In the genomic region with DNA sequence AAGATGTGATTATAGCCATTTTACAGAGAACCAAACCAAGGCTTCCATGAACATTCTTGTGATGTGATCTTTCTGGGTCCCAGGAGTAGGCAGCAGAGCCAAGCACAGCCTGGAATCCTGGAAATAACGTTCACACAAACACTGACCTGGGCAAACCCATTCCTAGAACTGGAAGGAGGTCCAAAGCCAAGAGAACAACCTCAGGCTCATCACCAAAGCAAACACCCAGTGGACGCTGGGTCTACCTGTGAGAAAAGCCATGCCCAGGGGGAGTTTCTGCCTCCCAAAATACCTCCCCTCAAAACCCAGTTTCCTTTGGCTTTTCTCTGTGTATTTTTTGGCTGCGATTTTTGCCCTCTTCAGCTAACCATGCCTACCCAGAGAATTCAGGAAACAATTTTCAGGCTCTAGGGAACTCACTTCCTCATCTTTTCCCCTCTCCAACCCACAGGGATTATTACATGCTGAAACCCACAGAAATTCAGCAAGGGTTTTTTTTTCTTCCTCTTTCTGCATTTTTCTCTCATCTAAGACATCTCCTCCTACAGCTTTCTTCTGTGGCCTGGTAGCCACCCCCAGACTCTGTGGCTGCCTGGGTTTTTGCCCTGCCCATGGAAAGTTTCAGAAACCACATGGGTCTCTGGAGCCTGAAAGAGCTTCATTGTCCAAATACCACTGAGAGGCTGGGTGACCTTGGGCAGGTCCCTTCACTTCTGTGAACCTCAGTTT, we compare ENCODE assay signal across 10 cellular contexts.
DNase-seq lines count a peak whose midpoint lies in the region; ATAC-seq lines count a peak whose summit lies in the region.
"Had no signal": no experiment of that assay in that cellular context is flagged by ENCODE, and none has a peak within 500 bp of the region (broad histone marks: within the 10 kb centered on the region; RNA-seq: fewer than 3 reads in every experiment).

No MANE protein-coding gene starts in this region.

- DNase-seq in activated T-cell treated with anti-CD3 and anti-CD28 coated beads for 48 hours (ENCODE audit: low read depth), result peak; percentile 35
- no peak for DNase-seq in activated T-cell treated with anti-CD3 and anti-CD28 coated beads for 4 hours
- DNase-seq in activated naive CD8-positive, alpha-beta T cell treated with anti-CD3 and anti-CD28 coated beads for 36 hours, result peak; percentile 67
- DNase-seq in stimulated activated effector memory CD8-positive, alpha-beta T cell treated with anti-CD3 and anti-CD28 coated beads, Interleukin-12 subunit alpha, Interleukin-12 subunit beta, amount 100 ng/mL, for 72 hours (ENCODE audit: low spot score in 2 of 2), result no peak
- no peak for DNase-seq in NCI-H1436 (lab: John Stamatoyannopoulos, UW)
- DNase-seq in NCI-H1092 (lab: John Stamatoyannopoulos, UW), result no peak
- no peak for DNase-seq in NCI-H748 (lab: John Stamatoyannopoulos, UW; ENCODE audit: unreplicated experiment)
- DNase-seq: kidney had no signal

- peak; percentile 55 for ATAC-seq in HG02938 (IDR thresholded peaks at IDR 0.05; ENCODE audit: unreplicated experiment)
- ATAC-seq in stimulated activated effector memory CD8-positive, alpha-beta T cell treated with anti-CD3 and anti-CD28 coated beads, Interleukin-12 subunit alpha, Interleukin-12 subunit beta, amount 100 ng/mL, for 72 hours, result peak; percentile 82

- H3K4me1 Mint-ChIP-seq in activated naive CD8-positive, alpha-beta T cell treated with anti-CD3 and anti-CD28 coated beads for 36 hours, result peaks cover 30% of the 10 kb centered on the region
- peaks cover 13% of the 10 kb centered on the region for H3K4me1 Mint-ChIP-seq in stimulated activated effector memory CD8-positive, alpha-beta T cell treated with anti-CD3 and anti-CD28 coated beads, Interleukin-12 subunit alpha, Interleukin-12 subunit beta, amount 100 ng/mL, for 72 hours
- H3K4me1 Mint-ChIP-seq: B cell had no signal

- peaks cover 16% of the 10 kb centered on the region for H3K27me3 Mint-ChIP-seq in activated naive CD8-positive, alpha-beta T cell treated with anti-CD3 and anti-CD28 coated beads for 36 hours

- no peak overlapping the region for H3K4me3 Mint-ChIP-seq in activated naive CD8-positive, alpha-beta T cell treated with anti-CD3 and anti-CD28 coated beads for 36 hours
- no peak overlapping the region for H3K4me3 Mint-ChIP-seq in stimulated activated effector memory CD8-positive, alpha-beta T cell treated with anti-CD3 and anti-CD28 coated beads, Interleukin-12 subunit alpha, Interleukin-12 subunit beta, amount 100 ng/mL, for 72 hours
- H3K4me3 Mint-ChIP-seq: B cell had no signal

- peak overlapping the region; percentile 69 for H3K27ac Mint-ChIP-seq in activated naive CD8-positive, alpha-beta T cell treated with anti-CD3 and anti-CD28 coated beads for 36 hours
- H3K27ac Mint-ChIP-seq in stimulated activated effector memory CD8-positive, alpha-beta T cell treated with anti-CD3 and anti-CD28 coated beads, Interleukin-12 subunit alpha, Interleukin-12 subunit beta, amount 100 ng/mL, for 72 hours, result peak overlapping the region; percentile 51
- H3K27ac Mint-ChIP-seq: B cell had no signal

- H3K36me3 Mint-ChIP-seq in activated naive CD8-positive, alpha-beta T cell treated with anti-CD3 and anti-CD28 coated beads for 36 hours, result no peaks in the 10 kb centered on the region
- no peaks in the 10 kb centered on the region for H3K36me3 Mint-ChIP-seq in stimulated activated effector memory CD8-positive, alpha-beta T cell treated with anti-CD3 and anti-CD28 coated beads, Interleukin-12 subunit alpha, Interleukin-12 subunit beta, amount 100 ng/mL, for 72 hours

- H3K9me3 Mint-ChIP-seq in activated naive CD8-positive, alpha-beta T cell treated with anti-CD3 and anti-CD28 coated beads for 36 hours, result no peaks in the 10 kb centered on the region
- no peaks in the 10 kb centered on the region for H3K9me3 Mint-ChIP-seq in stimulated activated effector memory CD8-positive, alpha-beta T cell treated with anti-CD3 and anti-CD28 coated beads, Interleukin-12 subunit alpha, Interleukin-12 subunit beta, amount 100 ng/mL, for 72 hours

Comparison
In these comparisons a context has a peak if more than half of its experiments do, and no peak if none do; other contexts are left out.
1. DNase-seq: peak in activated T-cell treated with anti-CD3 and anti-CD28 coated beads for 48 hours (single experiment) and activated naive CD8-positive, alpha-beta T cell treated with anti-CD3 and anti-CD28 coated beads for 36 hours (single experiment); none in activated T-cell treated with anti-CD3 and anti-CD28 coated beads for 4 hours (single experiment), stimulated activated effector memory CD8-positive, alpha-beta T cell treated with anti-CD3 and anti-CD28 coated beads, Interleukin-12 subunit alpha, Interleukin-12 subunit beta, amount 100 ng/mL, for 72 hours (0 of 2), NCI-H1436 (single experiment), NCI-H1092 (single experiment) and NCI-H748 (single experiment).